ENCODE assay signal across 14 cellular contexts in genomic region chr6:89596056-89596455, GRCh38. TPM values are rescaled to one million over a fixed set of nuclear protein-coding genes. Genes with fewer than 3 reads are reported as not detected.
DNase-seq lines count a peak whose midpoint lies in the region; ATAC-seq, FAIRE-seq and TF ChIP-seq lines count a peak whose summit lies in the region.
"Had no signal": no experiment of that assay in that cellular context is flagged by ENCODE, and none has a peak within 500 bp of the region (broad histone marks: within the 10 kb centered on the region; RNA-seq: fewer than 3 reads in every experiment).

No MANE protein-coding gene starts in this region.

- no peak overlapping the region for H3K4me3 Mint-ChIP-seq in naive thymus-derived CD8-positive, alpha-beta T cell

- TF ChIP-seq POLR2A in esophagus muscularis mucosa (IDR thresholded peaks at IDR 0.05; ENCODE audit: low read depth) (no peak), H54 (IDR thresholded peaks at IDR 0.05; ENCODE audit: low read depth, low read length) (no peak)

- H3K27ac ChIP-seq in esophagus muscularis mucosa (replicated peaks in 1 of 4) = no peak overlapping the region
- H3K27ac ChIP-seq: skin epidermis, tibial nerve had no signal

- no peaks in the 10 kb centered on the region for H3K9me3 ChIP-seq in esophagus muscularis mucosa
- H3K9me3 ChIP-seq: tibial nerve had no signal

- H3K27me3 ChIP-seq in esophagus muscularis mucosa = no peaks in the 10 kb centered on the region
- H3K27me3 ChIP-seq: tibial nerve had no signal

- FAIRE-seq in D721Med (lab: Jason Lieb, UNC) (no peak), H54 (lab: Jason Lieb, UNC) (no peak)
- FAIRE-seq: colon, keratinocyte had no signal

- ATAC-seq in GM21786 (IDR thresholded peaks at IDR 0.05; ENCODE audit: unreplicated experiment) (peak; percentile 93), HG03565 (IDR thresholded peaks at IDR 0.05; ENCODE audit: unreplicated experiment) (peak; percentile 84)
- peak; percentile 52 to 88 for ATAC-seq in naive thymus-derived CD8-positive, alpha-beta T cell

- no peaks in the 10 kb centered on the region for H3K4me1 ChIP-seq in esophagus muscularis mucosa
- H3K4me1 ChIP-seq: tibial nerve had no signal

- H3K4me1 Mint-ChIP-seq in naive thymus-derived CD8-positive, alpha-beta T cell = peaks cover 5 to 24% (median 15%) of the 10 kb centered on the region in 4 donors

- POLR2A ChIA-PET in naive thymus-derived CD8-positive, alpha-beta T cell (lab: Charles Lee) = no interaction called here

- H3K27ac Mint-ChIP-seq in naive thymus-derived CD8-positive, alpha-beta T cell = peak overlapping the region; percentile 38 to 91 (median 74)

- no peak overlapping the region for H3K4me3 ChIP-seq in esophagus muscularis mucosa
- H3K4me3 ChIP-seq: skin epidermis, tibial nerve had no signal

- H3K36me3 Mint-ChIP-seq in naive thymus-derived CD8-positive, alpha-beta T cell = peaks cover 0 to 13% (median 5%) of the 10 kb centered on the region in 3 donors

- WGBS in esophagus muscularis mucosa = 100% methylated on average over 2 of the region's 2 CpGs

- peak; percentile 1 for DNase-seq in SKM-1 (lab: John Stamatoyannopoulos, UW; ENCODE audit: unreplicated experiment)
- DNase-seq in SKM-1 treated with dmso at 0.1 percent for 144 hours (lab: John Stamatoyannopoulos, UW; ENCODE audit: unreplicated experiment) = no peak
- DNase-seq in naive thymus-derived CD8-positive, alpha-beta T cell = peak in 2 of 10 donors; percentile 10 to 13
- no peak for DNase-seq in esophagus muscularis mucosa (ENCODE audit: extremely low spot score)
- no peak for DNase-seq in D721Med (ENCODE audit: insufficient read length, low spot score)
- DNase-seq in H54 (ENCODE audit: insufficient read length, low spot score) = no peak
- DNase-seq: 8988T, NCI-H187 had no signal

- no peaks in the 10 kb centered on the region for H3K36me3 ChIP-seq in esophagus muscularis mucosa
- H3K36me3 ChIP-seq: tibial nerve had no signal

- no peaks in the 10 kb centered on the region for H3K27me3 Mint-ChIP-seq in naive thymus-derived CD8-positive, alpha-beta T cell

- intact Hi-C loops in esophagus muscularis mucosa (cut with DNase I) = no loop called here

- TF ChIP-seq CTCF in esophagus muscularis mucosa (IDR thresholded peaks at IDR 0.05) (no peak), D721Med (IDR thresholded peaks at IDR 0.05; ENCODE audit: insufficient read depth, missing control alignments) (no peak)

- no peak for TF ChIP-seq EP300 in esophagus muscularis mucosa (IDR thresholded peaks at IDR 0.05)

- peaks cover 0 to 9% (median 3%) of the 10 kb centered on the region in 9 donors for H3K9me3 Mint-ChIP-seq in naive thymus-derived CD8-positive, alpha-beta T cell

RNA-seq across cellular contexts. Expression of gene LYRM2, which starts 42.5 kb away (rescaled TPM):
- 10 to 100 TPM; 39.2 to 42.2 TPM for total RNA-seq in naive thymus-derived CD8-positive, alpha-beta T cell
- polyA plus RNA-seq in naive thymus-derived CD8-positive, alpha-beta T cell = 10 to 100 TPM; 64.5 to 74.1 (median 66.0) TPM
- 10 to 100 TPM; 18.9 to 24.5 (median 19.9) TPM for total RNA-seq in esophagus muscularis mucosa
